In genomic region chr14:100539319-100539645, GRCh38 we compare ENCODE assay signal across 16 cellular contexts. TPM values are rescaled to one million over a fixed set of nuclear protein-coding genes. Genes with fewer than 3 reads are reported as not detected.
A peak's percentile ranks its signal among the peaks of the same experiment; 100 is the strongest.
DNase-seq lines count a peak whose midpoint lies in the region; ATAC-seq and TF ChIP-seq lines count a peak whose summit lies in the region.
"Had no signal": no experiment of that assay in that cellular context is flagged by ENCODE, and none has a peak within 500 bp of the region (broad histone marks: within the 10 kb centered on the region; RNA-seq: fewer than 3 reads in every experiment).

No MANE protein-coding gene starts in this region.

- no peaks in the 10 kb centered on the region for H3K27me3 Mint-ChIP-seq in activated naive CD8-positive, alpha-beta T cell treated with anti-CD3 and anti-CD28 coated beads, Interleukin-2, amount 10 ng/mL, durations not matched to agents 7 days and 5 days
- no peaks in the 10 kb centered on the region for H3K27me3 Mint-ChIP-seq in activated naive CD8-positive, alpha-beta T cell treated with anti-CD3 and anti-CD28 coated beads, Interleukin-2, amount 50 U/mL, for 24 hours
- H3K27me3 Mint-ChIP-seq in glutamatergic neuron (ENCODE audit: unreplicated experiment), result peaks cover 9% of the 10 kb centered on the region
- H3K27me3 Mint-ChIP-seq: CD4-positive, alpha-beta memory T cell had no signal

- H3K4me1 Mint-ChIP-seq in activated naive CD8-positive, alpha-beta T cell treated with anti-CD3 and anti-CD28 coated beads, Interleukin-2, amount 10 ng/mL, durations not matched to agents 7 days and 5 days, result peaks cover 2% of the 10 kb centered on the region
- H3K4me1 Mint-ChIP-seq in activated naive CD8-positive, alpha-beta T cell treated with anti-CD3 and anti-CD28 coated beads, Interleukin-2, amount 50 U/mL, for 24 hours, result no peaks in the 10 kb centered on the region
- H3K4me1 Mint-ChIP-seq in glutamatergic neuron (ENCODE audit: low read depth, unreplicated experiment), result peaks cover 2% of the 10 kb centered on the region

- H4K20me1 ChIP-seq in osteoblast (ENCODE audit: insufficient read depth, low read length), result no peaks in the 10 kb centered on the region

- H2AFZ ChIP-seq in osteoblast (ENCODE audit: low read length), result no peak overlapping the region

- H3K4me3 ChIP-seq in H7 (ENCODE audit: insufficient read depth, low read depth, low read length) (no peak overlapping the region), osteoblast (ENCODE audit: insufficient read depth, low read length) (no peak overlapping the region)
- H3K4me3 ChIP-seq: A549 had no signal

- TF ChIP-seq CTCF in glutamatergic neuron (IDR thresholded peaks at IDR 0.05; ENCODE audit: partially characterized antibody, unreplicated experiment) (no peak), osteoblast (IDR thresholded peaks at IDR 0.05; ENCODE audit: extremely low read depth, low read depth, low read length) (no peak)

- H3K9me3 Mint-ChIP-seq in activated naive CD8-positive, alpha-beta T cell treated with anti-CD3 and anti-CD28 coated beads, Interleukin-2, amount 10 ng/mL, durations not matched to agents 7 days and 5 days, result no peaks in the 10 kb centered on the region
- H3K9me3 Mint-ChIP-seq in activated naive CD8-positive, alpha-beta T cell treated with anti-CD3 and anti-CD28 coated beads, Interleukin-2, amount 50 U/mL, for 24 hours, result no peaks in the 10 kb centered on the region
- H3K9me3 Mint-ChIP-seq in glutamatergic neuron (ENCODE audit: unreplicated experiment), result peaks cover 4% of the 10 kb centered on the region
- H3K9me3 Mint-ChIP-seq: CD4-positive, alpha-beta memory T cell; HFFc6 had no signal

- ATAC-seq in activated naive CD8-positive, alpha-beta T cell treated with anti-CD3 and anti-CD28 coated beads, Interleukin-2, amount 10 ng/mL, durations not matched to agents 7 days and 5 days (ENCODE audit: low read depth), result no peak
- no peak for ATAC-seq in activated naive CD8-positive, alpha-beta T cell treated with anti-CD3 and anti-CD28 coated beads, Interleukin-2, amount 50 U/mL, for 24 hours
- ATAC-seq in HG03159 (IDR thresholded peaks at IDR 0.05; ENCODE audit: unreplicated experiment), result no peak
- ATAC-seq: A549, HepG2 had no signal

- H3K27me3 ChIP-seq in H7 (ENCODE audit: control insufficient read depth, insufficient read depth, low read length), result no peaks in the 10 kb centered on the region
- no peaks in the 10 kb centered on the region for H3K27me3 ChIP-seq in osteoblast (ENCODE audit: insufficient read depth, low read length)
- H3K27me3 ChIP-seq: BE2C had no signal

- H3K9me3 ChIP-seq in osteoblast (ENCODE audit: low read depth, low read length), result no peaks in the 10 kb centered on the region
- H3K9me3 ChIP-seq: A549, BE2C had no signal

- POLR2A ChIA-PET in activated naive CD8-positive, alpha-beta T cell treated with anti-CD3 and anti-CD28 coated beads, Interleukin-2, amount 10 ng/mL, durations not matched to agents 7 days and 5 days (lab: Charles Lee), result interaction anchor here (0.7 kb wide), 1 partner anchor 154 kb away, joined by 3 read pairs; no protein-coding TSS in a partner anchor

- peaks cover 2% of the 10 kb centered on the region for H3K36me3 Mint-ChIP-seq in activated naive CD8-positive, alpha-beta T cell treated with anti-CD3 and anti-CD28 coated beads, Interleukin-2, amount 10 ng/mL, durations not matched to agents 7 days and 5 days
- H3K36me3 Mint-ChIP-seq in activated naive CD8-positive, alpha-beta T cell treated with anti-CD3 and anti-CD28 coated beads, Interleukin-2, amount 50 U/mL, for 24 hours (ENCODE audit: low read depth), result no peaks in the 10 kb centered on the region
- H3K36me3 Mint-ChIP-seq in glutamatergic neuron (ENCODE audit: unreplicated experiment), result no peaks in the 10 kb centered on the region
- H3K36me3 Mint-ChIP-seq: CD4-positive, alpha-beta memory T cell had no signal

- peak; percentile 17 for DNase-seq in activated naive CD8-positive, alpha-beta T cell treated with anti-CD3 and anti-CD28 coated beads, Interleukin-2, amount 10 ng/mL, durations not matched to agents 7 days and 5 days
- DNase-seq in activated naive CD8-positive, alpha-beta T cell treated with anti-CD3 and anti-CD28 coated beads, Interleukin-2, amount 50 U/mL, for 24 hours, result no peak
- DNase-seq in H7, result peak; percentile 49
- DNase-seq in glutamatergic neuron, result peak; percentile 12
- DNase-seq in osteoblast (ENCODE audit: insufficient read length, low spot score, missing footprints), result peak; percentile 64
- no peak for DNase-seq in islet precursor cell
- DNase-seq: DMS79, EL, HCEC 1CT, HFFc6 had no signal

- no peak overlapping the region for H3K4me3 Mint-ChIP-seq in activated naive CD8-positive, alpha-beta T cell treated with anti-CD3 and anti-CD28 coated beads, Interleukin-2, amount 10 ng/mL, durations not matched to agents 7 days and 5 days
- H3K4me3 Mint-ChIP-seq in activated naive CD8-positive, alpha-beta T cell treated with anti-CD3 and anti-CD28 coated beads, Interleukin-2, amount 50 U/mL, for 24 hours, result no peak overlapping the region
- H3K4me3 Mint-ChIP-seq in glutamatergic neuron (ENCODE audit: unreplicated experiment), result no peak overlapping the region
- H3K4me3 Mint-ChIP-seq: CD4-positive, alpha-beta memory T cell; HFFc6 had no signal

- no peak overlapping the region for H3K27ac Mint-ChIP-seq in activated naive CD8-positive, alpha-beta T cell treated with anti-CD3 and anti-CD28 coated beads, Interleukin-2, amount 10 ng/mL, durations not matched to agents 7 days and 5 days
- no peak overlapping the region for H3K27ac Mint-ChIP-seq in activated naive CD8-positive, alpha-beta T cell treated with anti-CD3 and anti-CD28 coated beads, Interleukin-2, amount 50 U/mL, for 24 hours
- no peak overlapping the region for H3K27ac Mint-ChIP-seq in glutamatergic neuron (ENCODE audit: unreplicated experiment)
- H3K27ac Mint-ChIP-seq: CD4-positive, alpha-beta memory T cell; HFFc6 had no signal

- no peak overlapping the region for H3K27ac ChIP-seq in osteoblast (ENCODE audit: low read depth, low read length)
- H3K27ac ChIP-seq: A549, C4-2B had no signal

- H3K36me3 ChIP-seq in H7 (replicated peaks; ENCODE audit: control insufficient read depth, insufficient read depth, low read length) (no peaks in the 10 kb centered on the region), osteoblast (ENCODE audit: insufficient read depth, low read length) (no peaks in the 10 kb centered on the region)

- H3K4me2 ChIP-seq in osteoblast (ENCODE audit: insufficient read depth, low read length), result no peak overlapping the region
- H3K4me2 ChIP-seq: A549 had no signal

- H3K4me1 ChIP-seq in osteoblast (ENCODE audit: insufficient read depth, low read length), result no peaks in the 10 kb centered on the region
- H3K4me1 ChIP-seq: A549 had no signal

- no peaks in the 10 kb centered on the region for H3K79me2 ChIP-seq in osteoblast (ENCODE audit: insufficient read depth, low read length)

RNA-seq across cellular contexts. Expression of gene BEGAIN, which starts 47.9 kb away (rescaled TPM):
- total RNA-seq in activated naive CD8-positive, alpha-beta T cell treated with anti-CD3 and anti-CD28 coated beads, Interleukin-2, amount 10 ng/mL, durations not matched to agents 7 days and 5 days, result 1 to 10 TPM; 1.5 to 2.3 TPM
- total RNA-seq in H7 (2014; rRNA removed; shearing (Covaris generic)), result 1.3 and 3.3 TPM in 2 replicates
- total RNA-seq in glutamatergic neuron (ENCODE audit: unreplicated experiment), result 7.0 TPM
- total RNA-seq in osteoblast, result 1.1 TPM in 1 of 2 replicates, not detected in the other
- total RNA-seq: HepG2 had no signal

Comparison
In these comparisons a context has a peak if more than half of its experiments do, and no peak if none do; other contexts are left out.
1. DNase-seq: peak in activated naive CD8-positive, alpha-beta T cell treated with anti-CD3 and anti-CD28 coated beads, Interleukin-2, amount 10 ng/mL, durations not matched to agents 7 days and 5 days (single experiment), H7 (single experiment), glutamatergic neuron (single experiment) and osteoblast (single experiment); none in activated naive CD8-positive, alpha-beta T cell treated with anti-CD3 and anti-CD28 coated beads, Interleukin-2, amount 50 U/mL, for 24 hours (single experiment) and islet precursor cell (single experiment).